22 cellular contexts compared by ENCODE assay signal in the genomic region with DNA sequence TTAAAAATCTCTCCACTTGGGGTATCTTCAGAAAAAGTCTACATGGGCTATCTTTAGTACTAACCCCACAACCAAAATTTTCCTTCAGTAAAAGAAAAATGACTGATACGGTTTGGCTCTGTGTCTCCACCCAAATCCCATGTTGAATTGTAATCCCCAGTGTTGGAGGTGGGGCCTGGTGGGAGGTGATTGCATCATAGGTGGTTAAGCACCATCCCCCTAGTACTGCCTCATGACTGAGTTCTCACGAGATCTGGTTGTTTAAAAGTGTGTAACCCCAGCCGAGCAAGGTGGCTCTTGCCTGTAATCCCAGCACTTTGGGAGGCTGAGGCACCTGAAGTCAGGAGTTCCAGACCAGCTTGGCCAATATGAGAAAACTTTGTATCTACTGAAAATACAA.
"Had no signal": no experiment of that assay in that cellular context is flagged by ENCODE, and none has a peak within 500 bp of the region (broad histone marks: within the 10 kb centered on the region; RNA-seq: fewer than 3 reads in every experiment).

No MANE protein-coding gene starts in this region.

- H3K4me2 ChIP-seq: hepatocyte had no signal

- DNase-seq: effector memory CD8-positive, alpha-beta T cell; foreskin keratinocyte; head of caudate nucleus; left colon; left ventricle myocardium superior; mucosa of descending colon; naive thymus-derived CD8-positive, alpha-beta T cell; posterior cingulate gyrus; sigmoid colon; stimulated activated CD4-positive, alpha-beta T cell treated with anti-CD3 and anti-CD28 coated beads, Interleukin-2, amount 100 ng/mL, for 24 hours; stimulated activated CD4-positive, alpha-beta T cell treated with anti-CD3 and anti-CD28 coated beads, Interleukin-4, amount 100 ng/mL, for 4 hours; stimulated activated naive CD4-positive, alpha-beta T cell; stomach; substantia nigra; trophoblast cell had no signal

- H3K4me1 ChIP-seq: foreskin keratinocyte, sigmoid colon, stomach had no signal

- H3K27me3 ChIP-seq: esophagus muscularis mucosa, foreskin keratinocyte, hepatocyte, neutrophil, sigmoid colon, stomach had no signal

- H3K4me3 ChIP-seq: esophagus muscularis mucosa, hepatocyte, lung, mucosa of descending colon, sigmoid colon, skin epidermis, stomach had no signal

- H3K9me3 ChIP-seq: esophagus muscularis mucosa, mucosa of descending colon, neutrophil, sigmoid colon, stomach had no signal

- H2AFZ ChIP-seq: hepatocyte had no signal

- H3K27me3 Mint-ChIP-seq: effector memory CD8-positive, alpha-beta T cell had no signal

- H3K9me3 Mint-ChIP-seq: dendritic cell treated with granulocyte-macrophage colony-stimulating factor and Interleukin-4, amounts not matched to agents 40 ng/mL and 50 ng/mL, for 4 days; effector memory CD8-positive, alpha-beta T cell; naive thymus-derived CD8-positive, alpha-beta T cell had no signal

- H3K79me2 ChIP-seq: hepatocyte had no signal

- H3K27ac ChIP-seq: epithelial cell of prostate, esophagus muscularis mucosa, foreskin keratinocyte, hepatocyte, neutrophil, sigmoid colon, skin epidermis, stomach had no signal

- ATAC-seq: effector memory CD8-positive, alpha-beta T cell; foreskin keratinocyte; left colon; left ventricle myocardium superior; mucosa of descending colon; naive thymus-derived CD8-positive, alpha-beta T cell had no signal

- H3K27ac Mint-ChIP-seq: dendritic cell treated with granulocyte-macrophage colony-stimulating factor and Interleukin-4, amounts not matched to agents 40 ng/mL and 50 ng/mL, for 4 days; naive thymus-derived CD8-positive, alpha-beta T cell had no signal

- H3K4me3 Mint-ChIP-seq: dendritic cell treated with granulocyte-macrophage colony-stimulating factor and Interleukin-4, amounts not matched to agents 40 ng/mL and 50 ng/mL, for 4 days; effector memory CD8-positive, alpha-beta T cell; naive thymus-derived CD8-positive, alpha-beta T cell had no signal
